35 cellular contexts compared by ENCODE assay signal in genomic region chr18:41959045-41959444, GRCh38.
"Had no signal": no experiment of that assay in that cellular context is flagged by ENCODE, and none has a peak within 500 bp of the region (broad histone marks: within the 10 kb centered on the region; RNA-seq: fewer than 3 reads in every experiment).

No MANE protein-coding gene starts in this region.

- H3K4me3 Mint-ChIP-seq: activated B cell treated with CpG ODN at 0.5 μM for 24 hours; activated CD4-positive, alpha-beta memory T cell treated with anti-CD3 and anti-CD28 coated beads for 36 hours; activated CD4-positive, alpha-beta T cell treated with anti-CD3 and anti-CD28 coated beads, Interleukin-2, amount 10 ng/mL, durations not matched to agents 24 days and 14 days; activated CD8-positive, alpha-beta T cell treated with anti-CD3 and anti-CD28 coated beads for 36 hours; activated naive CD4-positive, alpha-beta T cell treated with anti-CD3 and anti-CD28 coated beads for 36 hours; activated naive CD8-positive, alpha-beta T cell treated with anti-CD3 and anti-CD28 coated beads for 36 hours; activated T-cell treated with anti-CD3 and anti-CD28 coated beads, Interleukin-2, amount 50 U/mL, for 4 hours; activated T-cell treated with anti-CD3 and anti-CD28 coated beads, Interleukin-2, amount 50 U/mL, for 72 hours; activated T-helper 1 cell treated with anti-CD3 and anti-CD28 coated beads, Interleukin-12 subunit alpha, Interleukin-12 subunit beta, Interleukin-2, Interleukin-4 antibody, amounts not matched to agents 30 ng/mL and 10 ng/mL and 1 ng/mL, durations not matched to agents 14 hours and 24 hours and 36 hours; activated T-helper 17 cell treated with anti-CD3 and anti-CD28 coated beads, Interleukin-2, amount 50 U/mL, for 72 hours; T-helper 2 cell treated with Interferon-gamma antibody and Interleukin-4, amounts not matched to agents 5 μg/mL and 100 μg/mL, for 36 hours had no signal

- H3K27ac Mint-ChIP-seq: activated B cell treated with CpG ODN at 0.5 μM for 24 hours; activated CD4-positive, alpha-beta memory T cell treated with anti-CD3 and anti-CD28 coated beads for 36 hours; activated CD4-positive, alpha-beta T cell treated with anti-CD3 and anti-CD28 coated beads, Interleukin-2, amount 10 ng/mL, durations not matched to agents 24 days and 14 days; activated CD8-positive, alpha-beta T cell treated with anti-CD3 and anti-CD28 coated beads for 36 hours; activated naive CD4-positive, alpha-beta T cell treated with anti-CD3 and anti-CD28 coated beads for 36 hours; activated naive CD4-positive, alpha-beta T cell treated with anti-CD3 and anti-CD28 coated beads, Interleukin-2, amount 50 U/mL, for 72 hours; activated naive CD8-positive, alpha-beta T cell treated with anti-CD3 and anti-CD28 coated beads for 36 hours; activated T-cell treated with anti-CD3 and anti-CD28 coated beads, Interleukin-2, amount 50 U/mL, for 72 hours; activated T-helper 1 cell treated with anti-CD3 and anti-CD28 coated beads, Interleukin-12 subunit alpha, Interleukin-12 subunit beta, Interleukin-2, Interleukin-4 antibody, amounts not matched to agents 30 ng/mL and 10 ng/mL and 1 ng/mL, durations not matched to agents 14 hours and 24 hours and 36 hours; activated T-helper 17 cell treated with anti-CD3 and anti-CD28 coated beads, Interleukin-2, amount 50 U/mL, for 72 hours; T-helper 2 cell treated with Interferon-gamma antibody and Interleukin-4, amounts not matched to agents 5 μg/mL and 100 μg/mL, for 36 hours had no signal

- DNase-seq: activated B cell treated with CpG ODN at 0.5 μM for 24 hours; activated CD4-positive, alpha-beta memory T cell treated with anti-CD3 and anti-CD28 coated beads for 36 hours; activated CD4-positive, alpha-beta T cell treated with anti-CD3 and anti-CD28 coated beads for 4 hours; activated CD4-positive, alpha-beta T cell treated with anti-CD3 and anti-CD28 coated beads, Interleukin-2, amount 10 ng/mL, durations not matched to agents 24 days and 14 days; activated CD4-positive, alpha-beta T cell treated with anti-CD3 and anti-CD28 coated beads, Interleukin-2, amount 50 U/mL, for 1 hour; activated CD4-positive, alpha-beta T cell treated with anti-CD3 and anti-CD28 coated beads, Interleukin-2, amount 50 U/mL, for 4 hours; activated CD4-positive, CD25-positive, alpha-beta regulatory T cell treated with anti-CD3 and anti-CD28 coated beads, Interleukin-2, amount 50 U/mL, for 72 hours; activated CD8-positive, alpha-beta memory T cell treated with anti-CD3 and anti-CD28 coated beads, Interleukin-2, amount 50 U/mL, for 4 hours; activated CD8-positive, alpha-beta T cell treated with anti-CD3 and anti-CD28 coated beads for 36 hours; activated effector memory CD4-positive, alpha-beta T cell treated with anti-CD3 and anti-CD28 coated beads, Interleukin-2, amount 50 U/mL, for 16 hours; activated gamma-delta T cell treated with Interleukin-2 at 50 U/mL for 16 hours; activated naive CD4-positive, alpha-beta T cell; activated naive CD4-positive, alpha-beta T cell treated with anti-CD3 and anti-CD28 coated beads for 36 hours; activated naive CD4-positive, alpha-beta T cell treated with anti-CD3 and anti-CD28 coated beads, Interleukin-2, amount 50 U/mL, for 16 hours; activated naive CD8-positive, alpha-beta T cell treated with anti-CD3 and anti-CD28 coated beads for 36 hours; activated T-cell treated with anti-CD3 and anti-CD28 coated beads for 4 hours; activated T-cell treated with anti-CD3 and anti-CD28 coated beads, Interleukin-2, amount 50 U/mL, for 1 hour; activated T-cell treated with anti-CD3 and anti-CD28 coated beads, Interleukin-2, amount 50 U/mL, for 4 hours; activated T-cell treated with anti-CD3 and anti-CD28 coated beads, Interleukin-2, amount 50 U/mL, for 72 hours; adrenal gland; amniotic stem cell; aorta; body of pancreas; brain microvascular endothelial cell; central memory CD4-positive, alpha-beta T cell; T-helper 2 cell; T-helper 9 cell had no signal

- H3K27ac ChIP-seq: adrenal gland, body of pancreas, brain microvascular endothelial cell, breast epithelium, VCaP had no signal

- H3K27me3 ChIP-seq: adrenal gland, body of pancreas, brain microvascular endothelial cell, breast epithelium had no signal

- H3K4me3 ChIP-seq: adrenal gland, body of pancreas, breast epithelium had no signal

- FAIRE-seq: astrocyte, TTC549 had no signal

- H3K9me3 ChIP-seq: adrenal gland, body of pancreas, breast epithelium had no signal

- H3K9me3 Mint-ChIP-seq: activated B cell treated with CpG ODN at 0.5 μM for 24 hours; activated CD4-positive, alpha-beta memory T cell treated with anti-CD3 and anti-CD28 coated beads for 36 hours; activated naive CD4-positive, alpha-beta T cell treated with anti-CD3 and anti-CD28 coated beads for 36 hours; activated naive CD4-positive, alpha-beta T cell treated with anti-CD3 and anti-CD28 coated beads, Interleukin-2, amount 50 U/mL, for 72 hours; activated T-cell treated with anti-CD3 and anti-CD28 coated beads, Interleukin-2, amount 50 U/mL, for 4 hours; activated T-cell treated with anti-CD3 and anti-CD28 coated beads, Interleukin-2, amount 50 U/mL, for 72 hours; activated T-helper 1 cell treated with anti-CD3 and anti-CD28 coated beads, Interleukin-12 subunit alpha, Interleukin-12 subunit beta, Interleukin-2, Interleukin-4 antibody, amounts not matched to agents 30 ng/mL and 10 ng/mL and 1 ng/mL, durations not matched to agents 14 hours and 24 hours and 36 hours; activated T-helper 17 cell treated with anti-CD3 and anti-CD28 coated beads, Interleukin-2, amount 50 U/mL, for 72 hours had no signal

- H3K36me3 ChIP-seq: breast epithelium had no signal

- ATAC-seq: activated CD8-positive, alpha-beta T cell treated with anti-CD3 and anti-CD28 coated beads for 36 hours; activated naive CD4-positive, alpha-beta T cell treated with anti-CD3 and anti-CD28 coated beads, Interleukin-2, amount 50 U/mL, for 72 hours; activated T-cell treated with anti-CD3 and anti-CD28 coated beads, Interleukin-2, amount 50 U/mL, for 4 hours; activated T-cell treated with anti-CD3 and anti-CD28 coated beads, Interleukin-2, amount 50 U/mL, for 72 hours; activated T-helper 17 cell treated with anti-CD3 and anti-CD28 coated beads, Interleukin-2, amount 50 U/mL, for 72 hours; body of pancreas had no signal

- H3K27me3 Mint-ChIP-seq: activated B cell treated with CpG ODN at 0.5 μM for 24 hours; activated CD4-positive, alpha-beta memory T cell treated with anti-CD3 and anti-CD28 coated beads for 36 hours; activated CD4-positive, alpha-beta T cell treated with anti-CD3 and anti-CD28 coated beads, Interleukin-2, amount 10 ng/mL, durations not matched to agents 24 days and 14 days; activated CD8-positive, alpha-beta T cell treated with anti-CD3 and anti-CD28 coated beads for 36 hours; activated naive CD8-positive, alpha-beta T cell treated with anti-CD3 and anti-CD28 coated beads for 36 hours; activated T-helper 17 cell treated with anti-CD3 and anti-CD28 coated beads, Interleukin-2, amount 50 U/mL, for 72 hours had no signal
